In genomic region chr16:77807-78443, GRCh38 we compare ENCODE assay signal across 8 cellular contexts. TPM values are rescaled to one million over a fixed set of nuclear protein-coding genes. Genes with fewer than 3 reads are reported as not detected.
A peak's percentile ranks its signal among the peaks of the same experiment; 100 is the strongest.
DNase-seq lines count a peak whose midpoint lies in the region; ATAC-seq lines count a peak whose summit lies in the region.

TSS of gene MPG (plus strand) at chr16:78225. CDS start at chr16:78310, 85 bp downstream.

- DNase-seq in DMS53 (lab: John Stamatoyannopoulos, UW) (peak; percentile 84), DMS53 treated with DMSO at 0.1 percent for 48 hours (lab: John Stamatoyannopoulos, UW; ENCODE audit: unreplicated experiment) (no peak), NCI-H2196 treated with DMSO at 0.1 percent for 48 hours (lab: John Stamatoyannopoulos, UW; ENCODE audit: unreplicated experiment) (peak; percentile 39), cerebellum (ENCODE audit: low spot score) (peak; percentile 95), kidney glomerular epithelial cell (lab: John Stamatoyannopoulos, UW) (peak; percentile 53)
- peak; percentile 67 for DNase-seq in activated CD4-positive, alpha-beta T cell treated with anti-CD3 and anti-CD28 coated beads for 1 hour
- peak; percentile 58 to 69 for DNase-seq in stimulated activated CD4-positive, alpha-beta T cell treated with anti-CD3 and anti-CD28 coated beads, Interleukin-1b, Interleukin-23, amount 100 ng/mL, for 1 hour (ENCODE audit: low read depth in 2 of 2)

- ATAC-seq in HG02885 (IDR thresholded peaks at IDR 0.05; ENCODE audit: poor library complexity, unreplicated experiment) = peak; percentile 87

RNA-seq across cellular contexts. Expression of gene MPG, which starts in this region (rescaled TPM):
- 27.5 TPM for total RNA-seq in cerebellum
